ENCODE assay signal across 20 cellular contexts in genomic region chr13:97231832-97232201, GRCh38. TPM values are rescaled to one million over a fixed set of nuclear protein-coding genes. Genes with fewer than 3 reads are reported as not detected.
DNase-seq lines count a peak whose midpoint lies in the region; ATAC-seq and TF ChIP-seq lines count a peak whose summit lies in the region.
"Had no signal": no experiment of that assay in that cellular context is flagged by ENCODE, and none has a peak within 500 bp of the region (broad histone marks: within the 10 kb centered on the region; RNA-seq: fewer than 3 reads in every experiment).

No MANE protein-coding gene starts in this region.

- H3K36me3 ChIP-seq in trophoblast cell (ENCODE audit: control insufficient read depth in 1 of 2, insufficient read depth in 2 of 2, low read length in 2 of 2) (peaks cover 8 to 22% of the 10 kb centered on the region in 2 experiments), uterus (no peaks in the 10 kb centered on the region)
- H3K36me3 ChIP-seq: tibial nerve had no signal

- no CpG with 5 or more reads among the region's 6 CpGs for WGBS in trophoblast cell (ENCODE audit: extremely low coverage, insufficient coverage, insufficient read length)

- H3K9me3 ChIP-seq in trophoblast cell (ENCODE audit: insufficient read depth, low read depth, low read length): no peaks in the 10 kb centered on the region
- no peaks in the 10 kb centered on the region for H3K9me3 ChIP-seq in uterus
- H3K9me3 ChIP-seq: body of pancreas, heart left ventricle, MG63, SJCRH30, tibial nerve had no signal

- no peak overlapping the region for H3K9ac ChIP-seq in trophoblast cell (ENCODE audit: low read length)

- H3K36me3 Mint-ChIP-seq in HFFc6 (ENCODE audit: low read depth): peaks cover 60% of the 10 kb centered on the region

- no peak overlapping the region for H4K8ac ChIP-seq in trophoblast cell (ENCODE audit: low read depth, low read length)

- H3K79me2 ChIP-seq in trophoblast cell (ENCODE audit: control insufficient read depth, insufficient read depth, low read length, poor library complexity): peaks cover 27% of the 10 kb centered on the region

- peaks cover 6 to 23% of the 10 kb centered on the region in 2 experiments for H3K4me1 ChIP-seq in trophoblast cell (ENCODE audit: control insufficient read depth in 1 of 2, insufficient read depth in 2 of 2, low read length in 2 of 2)
- H3K4me1 ChIP-seq in uterus: peaks cover 0 to 8% of the 10 kb centered on the region in 2 donors
- H3K4me1 ChIP-seq: SJCRH30 had no signal

- no peak overlapping the region for H4K12ac ChIP-seq in trophoblast cell (ENCODE audit: low read depth, low read length)

- H2BK12ac ChIP-seq in trophoblast cell (ENCODE audit: low read length): no peak overlapping the region

- H3K79me1 ChIP-seq in trophoblast cell (ENCODE audit: low read length): peaks cover 6% of the 10 kb centered on the region

- H3K27me3 Mint-ChIP-seq in HFFc6 (ENCODE audit: insufficient read depth): peaks cover 1% of the 10 kb centered on the region; the same call in 1 of the 2 replicates
- H3K27me3 Mint-ChIP-seq: activated T-cell treated with anti-CD3 and anti-CD28 coated beads, Interleukin-2, amount 50 U/mL, for 24 hours had no signal

- no peak for TF ChIP-seq POLR2A in uterus (IDR thresholded peaks at IDR 0.05)

- no peak overlapping the region for H3K23ac ChIP-seq in trophoblast cell (ENCODE audit: low read length)

- H3K27ac Mint-ChIP-seq in HFFc6: peak overlapping the region; percentile 87
- H3K27ac Mint-ChIP-seq: activated T-cell treated with anti-CD3 and anti-CD28 coated beads, Interleukin-2, amount 50 U/mL, for 24 hours had no signal

- no peak overlapping the region for H2AK5ac ChIP-seq in trophoblast cell (ENCODE audit: low read length)

- H2BK120ac ChIP-seq in trophoblast cell (ENCODE audit: insufficient read depth, low read length, poor library complexity): no peak overlapping the region

- peaks cover 98% of the 10 kb centered on the region for H3K4me1 Mint-ChIP-seq in HFFc6 (ENCODE audit: low read depth)

- ATAC-seq in GM18858 (IDR thresholded peaks at IDR 0.05; ENCODE audit: unreplicated experiment) (no peak), GM18498 (IDR thresholded peaks at IDR 0.05; ENCODE audit: unreplicated experiment) (no peak)
- ATAC-seq: body of pancreas had no signal

- no peak overlapping the region for H3K4me2 ChIP-seq in trophoblast cell (ENCODE audit: low read length)

- intact Hi-C loops in uterus (cut with DNase I; ENCODE audit: low total_unique reads): no loop called here

- H3K4me3 ChIP-seq in AG10803 (ENCODE audit: low read length) (no peak overlapping the region), cardiac fibroblast (replicated peaks in 1 of 2; ENCODE audit: low read depth in 2 of 2, low read length in 2 of 2) (no peak overlapping the region), trophoblast cell (ENCODE audit: low read depth, low read length) (no peak overlapping the region), uterus (no peak overlapping the region)
- H3K4me3 ChIP-seq: body of pancreas, heart left ventricle, MG63, SJCRH30, tibial nerve had no signal

- H3K9me3 Mint-ChIP-seq in HFFc6: no peaks in the 10 kb centered on the region
- H3K9me3 Mint-ChIP-seq: activated T-cell treated with anti-CD3 and anti-CD28 coated beads, Interleukin-2, amount 50 U/mL, for 24 hours had no signal

- no peak for TF ChIP-seq CTCF in AG10803 (conservative IDR thresholded peaks at IDR 0.05; ENCODE audit: low read length)
- no peak for TF ChIP-seq CTCF in HFFc6 (IDR thresholded peaks at IDR 0.05)
- TF ChIP-seq CTCF in cardiac fibroblast (IDR thresholded peaks at IDR 0.05; ENCODE audit: low read depth, low read length): no peak
- no peak for TF ChIP-seq CTCF in uterus (IDR thresholded peaks at IDR 0.05)

- H3K14ac ChIP-seq in trophoblast cell (ENCODE audit: low read length): no peak overlapping the region

- H4K91ac ChIP-seq in trophoblast cell (ENCODE audit: low read depth, low read length): no peak overlapping the region

- no peak overlapping the region for H2AFZ ChIP-seq in trophoblast cell (ENCODE audit: insufficient read depth, low read length, poor library complexity)

- no peaks in the 10 kb centered on the region for H3K27me3 ChIP-seq in trophoblast cell (ENCODE audit: insufficient read depth, low read length)
- no peaks in the 10 kb centered on the region for H3K27me3 ChIP-seq in uterus
- H3K27me3 ChIP-seq: body of pancreas, heart left ventricle, MG63, SJCRH30, tibial nerve had no signal

- peak; percentile 41 for DNase-seq in AG10803 (ENCODE audit: low read depth)
- DNase-seq in HFFc6: peak; percentile 88
- peak; percentile 28 to 42 for DNase-seq in cardiac fibroblast (ENCODE audit: low read depth in 2 of 2)
- peak in 1 of 2 donors; percentile 40 for DNase-seq in trophoblast cell
- no peak for DNase-seq in activated CD8-positive, alpha-beta memory T cell treated with anti-CD3 and anti-CD28 coated beads, Interleukin-2, amount 50 U/mL, for 48 hours
- no peak for DNase-seq in uterus
- DNase-seq: activated CD4-positive, alpha-beta T cell treated with anti-CD3 and anti-CD28 coated beads for 4 hours; activated T-cell treated with anti-CD3 and anti-CD28 coated beads, Interleukin-2, amount 50 U/mL, for 24 hours; body of pancreas; cerebellar nuclear complex; DMS53; KG1; NCI-H2081; NCI-H345; SJCRH30 had no signal

- H3K4ac ChIP-seq in trophoblast cell (ENCODE audit: low read depth, low read length): peak overlapping the region; percentile 84

- no peak overlapping the region for H3K18ac ChIP-seq in trophoblast cell (ENCODE audit: low read length)

- H3K4me3 Mint-ChIP-seq in HFFc6: peak overlapping the region; percentile 79
- H3K4me3 Mint-ChIP-seq: activated T-cell treated with anti-CD3 and anti-CD28 coated beads, Interleukin-2, amount 50 U/mL, for 24 hours had no signal

- H3K27ac ChIP-seq in trophoblast cell (ENCODE audit: low read depth, low read length) (no peak overlapping the region), uterus (no peak overlapping the region)
- H3K27ac ChIP-seq: body of pancreas, SJCRH30 had no signal

- H2BK5ac ChIP-seq in trophoblast cell (ENCODE audit: low read depth, low read length, poor library complexity): no peak overlapping the region

RNA-seq across cellular contexts. Expression of gene MBNL2, which starts 9.7 kb away (rescaled TPM):
- total RNA-seq in HFFc6 (2021; fragmentation: NEBNext Ultra II Directional; extraction: Animal tissue kit (Norgen Biotek cat#: 25700)): 100 to 1,000 TPM in 3 of 6 experiments, 10 to 100 TPM in 3; 78.5 to 138 (median 99.8) TPM
- 173 and 175 TPM in 2 replicates for polyA plus RNA-seq in trophoblast cell (2013)
- total RNA-seq in uterus: 100 to 1,000 TPM in 1 of 4 donors, 10 to 100 TPM in 3; 50.7 to 115 (median 72.0) TPM

Comparison
In these comparisons a context has a peak if more than half of its experiments do, and no peak if none do; other contexts are left out.
1. DNase-seq: peak in AG10803 (single experiment), HFFc6 (single experiment) and cardiac fibroblast (2 of 2); none in activated CD8-positive, alpha-beta memory T cell treated with anti-CD3 and anti-CD28 coated beads, Interleukin-2, amount 50 U/mL, for 48 hours (single experiment) and uterus (0 of 2).